In the genomic region with DNA sequence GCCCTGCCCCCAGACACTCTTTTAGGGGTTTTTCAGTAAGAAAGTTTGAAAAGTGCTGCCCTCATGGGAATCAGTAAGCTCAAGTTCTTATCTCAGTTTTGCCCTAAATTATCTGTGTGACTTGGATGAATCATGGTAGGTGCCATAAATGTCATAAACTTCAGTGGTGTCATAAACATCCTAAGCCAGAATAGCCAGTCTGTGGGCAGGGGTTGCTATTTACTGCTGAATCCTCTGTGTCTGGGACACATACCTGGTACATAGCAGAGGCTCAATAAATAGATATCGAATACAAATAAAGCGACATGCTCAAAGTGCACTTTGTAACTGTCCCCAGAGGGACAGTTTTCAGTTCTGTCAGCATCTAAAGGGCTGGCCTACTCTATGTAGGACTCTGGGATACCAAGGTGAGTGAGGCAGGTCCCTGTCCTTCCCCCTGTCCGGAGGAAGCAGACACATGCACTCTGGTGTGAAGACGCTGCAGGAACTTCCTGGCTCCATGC, we compare ENCODE assay signal across 29 cellular contexts.
"Had no signal": no experiment of that assay in that cellular context is flagged by ENCODE, and none has a peak within 500 bp of the region (broad histone marks: within the 10 kb centered on the region; RNA-seq: fewer than 3 reads in every experiment).

No MANE protein-coding gene starts in this region.

- FAIRE-seq: colon, endometrium, frontal cortex, islet of Langerhans, pancreas had no signal

- DNase-seq: activated CD4-positive, alpha-beta T cell treated with anti-CD3 and anti-CD28 coated beads for 4 hours; activated CD4-positive, alpha-beta T cell treated with anti-CD3 and anti-CD28 coated beads, Interleukin-2, amount 50 U/mL, for 4 hours; activated CD8-positive, alpha-beta memory T cell treated with anti-CD3 and anti-CD28 coated beads, Interleukin-2, amount 50 U/mL, for 4 hours; activated T-cell treated with anti-CD3 and anti-CD28 coated beads, Interleukin-2, amount 50 U/mL, for 4 hours; anterior cingulate cortex; effector CD8-positive, alpha-beta T cell; esophagus squamous epithelium; left ventricle myocardium superior; mammary epithelial cell; naive thymus-derived CD4-positive, alpha-beta T cell; nucleus accumbens; pancreas; retina; sigmoid colon; spleen; stimulated activated CD4-positive, alpha-beta T cell treated with anti-CD3 and anti-CD28 coated beads, Interleukin-2, amount 100 ng/mL, for 48 hours; substantia nigra; upper lobe of right lung had no signal

- H3K36me3 Mint-ChIP-seq: activated naive CD4-positive, alpha-beta T cell treated with anti-CD3 and anti-CD28 coated beads, Interleukin-2, amount 50 U/mL, for 24 hours; mesothelial cell of epicardium had no signal

- H3K36me3 ChIP-seq: esophagus squamous epithelium, pancreas, prostate gland, sigmoid colon, spleen, upper lobe of right lung had no signal

- H3K27me3 ChIP-seq: pancreas, sigmoid colon, spleen, upper lobe of right lung had no signal

- H3K27ac Mint-ChIP-seq: activated naive CD4-positive, alpha-beta T cell treated with anti-CD3 and anti-CD28 coated beads, Interleukin-2, amount 50 U/mL, for 24 hours; activated T-helper 2 cell treated with anti-CD3 and anti-CD28 coated beads, Interferon-gamma antibody, Interleukin-2, Interleukin-4, amounts not matched to agents 10 μg/mL and 5 μg/mL and 100 μg/mL, durations not matched to agents 14 hours and 24 hours and 36 hours; mesothelial cell of epicardium; naive thymus-derived CD4-positive, alpha-beta T cell; stimulated activated naive CD8-positive, alpha-beta T cell treated with anti-CD3 and anti-CD28 coated beads, Interleukin-15, Interleukin-2, amounts not matched to agents 100 ng/mL and 50 ng/mL, for 24 hours had no signal

- H3K9me3 Mint-ChIP-seq: activated naive CD4-positive, alpha-beta T cell treated with anti-CD3 and anti-CD28 coated beads, Interleukin-2, amount 50 U/mL, for 24 hours; activated T-cell treated with anti-CD3 and anti-CD28 coated beads, Interleukin-2, amount 50 U/mL, for 4 hours; neural crest cell; stimulated activated naive CD8-positive, alpha-beta T cell treated with anti-CD3 and anti-CD28 coated beads, Interleukin-15, Interleukin-2, amounts not matched to agents 100 ng/mL and 50 ng/mL, for 24 hours had no signal

- H3K27ac ChIP-seq: epithelial cell of prostate, esophagus squamous epithelium, pancreas, prostate gland, sigmoid colon, spleen, upper lobe of right lung had no signal

- H3K4me1 ChIP-seq: prostate gland had no signal

- H3K4me3 Mint-ChIP-seq: activated naive CD4-positive, alpha-beta T cell treated with anti-CD3 and anti-CD28 coated beads, Interleukin-2, amount 50 U/mL, for 24 hours; activated T-cell treated with anti-CD3 and anti-CD28 coated beads, Interleukin-2, amount 50 U/mL, for 4 hours; mesothelial cell of epicardium; naive thymus-derived CD4-positive, alpha-beta T cell; neural crest cell; stimulated activated naive CD8-positive, alpha-beta T cell treated with anti-CD3 and anti-CD28 coated beads, Interleukin-15, Interleukin-2, amounts not matched to agents 100 ng/mL and 50 ng/mL, for 24 hours had no signal

- H3K27me3 Mint-ChIP-seq: activated naive CD4-positive, alpha-beta T cell treated with anti-CD3 and anti-CD28 coated beads, Interleukin-2, amount 50 U/mL, for 24 hours had no signal

- ATAC-seq: activated T-cell treated with anti-CD3 and anti-CD28 coated beads, Interleukin-2, amount 50 U/mL, for 4 hours; left ventricle myocardium superior; naive thymus-derived CD4-positive, alpha-beta T cell; pancreas; upper lobe of right lung had no signal

- H3K4me3 ChIP-seq: esophagus squamous epithelium, pancreas, prostate gland, sigmoid colon, spleen, upper lobe of right lung had no signal

- H3K9me3 ChIP-seq: esophagus squamous epithelium, pancreas, prostate gland, sigmoid colon, upper lobe of right lung had no signal
